In the genomic region with DNA sequence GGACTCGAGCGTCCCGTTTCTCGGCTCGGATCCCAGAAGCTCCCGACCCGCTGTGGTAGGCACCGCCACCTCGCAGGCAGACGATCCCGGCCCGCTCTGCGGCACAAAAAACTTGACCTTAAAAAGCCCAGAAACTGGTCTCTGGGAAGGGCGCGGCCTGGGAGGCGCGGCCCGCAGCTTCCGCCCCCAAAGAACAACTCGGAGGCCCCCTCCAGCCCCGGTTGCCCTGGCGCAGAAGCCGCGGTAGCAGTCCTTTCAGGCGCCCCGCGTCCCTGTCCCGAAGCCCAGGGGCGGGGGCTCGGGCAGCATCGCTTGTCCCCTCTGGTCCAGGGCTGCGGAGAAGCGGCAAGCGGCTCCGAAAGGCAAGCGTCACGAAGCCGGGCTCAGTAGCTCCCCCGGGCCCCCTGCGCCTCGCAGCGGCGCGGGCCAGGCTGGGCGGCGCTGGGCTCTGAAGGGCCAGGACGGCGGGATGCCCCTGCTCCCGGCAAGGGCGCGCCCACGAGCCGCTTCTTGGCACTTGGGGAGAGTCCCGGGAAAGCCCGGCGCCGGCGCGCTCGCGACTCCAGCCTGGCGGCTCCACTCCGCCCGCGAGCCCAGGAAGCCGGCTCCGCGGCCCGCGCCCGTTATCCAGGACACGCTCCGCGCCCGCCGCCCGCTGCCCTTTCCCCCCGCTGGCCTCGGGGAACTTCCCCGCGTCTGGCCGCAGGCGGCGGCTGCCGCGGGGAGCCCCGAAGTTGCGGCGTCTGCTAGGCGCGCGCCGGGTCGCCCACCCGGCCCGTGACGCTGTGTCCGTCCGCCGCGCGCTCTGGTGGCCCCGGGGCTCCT, we compare ENCODE assay signal across 8 cellular contexts. TPM values are rescaled to one million over a fixed set of nuclear protein-coding genes. Genes with fewer than 3 reads are reported as not detected.
DNase-seq lines count a peak whose midpoint lies in the region; ATAC-seq, FAIRE-seq and TF ChIP-seq lines count a peak whose summit lies in the region.

Gene GCNT4, minus strand, starts transcription at position 98 of the 825 bp plus-strand sequence. CDS start 22,521 bp downstream, outside the sequence.

- H3K27ac ChIP-seq in DND-41 (ENCODE audit: low read length) = peak within 1 kb of the TSS; percentile 30; the same call in 1 of the 2 replicates
- H3K27ac ChIP-seq in HUES48 (ENCODE audit: low read depth, low read length) = peak within 1 kb of the TSS; percentile 71
- no peak within 1 kb of the TSS for H3K27ac ChIP-seq in endothelial cell of umbilical vein (ENCODE audit: insufficient read depth, low read depth, low read length)
- H3K27ac ChIP-seq in substantia nigra (ENCODE audit: low read depth, low read length, poor library complexity, severe bottlenecking) = peak within 1 kb of the TSS; percentile 26
- no peak within 1 kb of the TSS for H3K27ac ChIP-seq in Karpas-422 (ENCODE audit: low read length)

- peaks cover 4% of the 10 kb centered on the region; the same call in 1 of the 2 replicates for H4K20me1 ChIP-seq in DND-41 (ENCODE audit: insufficient read depth, low read length)
- no peaks in the 10 kb centered on the region for H4K20me1 ChIP-seq in endothelial cell of umbilical vein (replicated peaks; ENCODE audit: control insufficient read depth, extremely low read depth, insufficient read depth, low read length)
- H4K20me1 ChIP-seq in Karpas-422 (ENCODE audit: insufficient read depth, low read depth, low read length) = no peaks in the 10 kb centered on the region

- H3K4me1 ChIP-seq in DND-41 (ENCODE audit: insufficient read depth, low read length) = peaks cover 30% of the 10 kb centered on the region
- peaks cover 53% of the 10 kb centered on the region for H3K4me1 ChIP-seq in HUES48 (ENCODE audit: control insufficient read depth, insufficient read depth, low read length)
- peaks cover 14% of the 10 kb centered on the region for H3K4me1 ChIP-seq in endothelial cell of umbilical vein (ENCODE audit: control insufficient read depth, extremely low read depth, insufficient read depth, low read length)
- H3K4me1 ChIP-seq in mononuclear cell (ENCODE audit: insufficient read depth, low read length) = peaks cover 36% of the 10 kb centered on the region
- no peaks in the 10 kb centered on the region for H3K4me1 ChIP-seq in Karpas-422 (ENCODE audit: low read length)

- H3K9ac ChIP-seq in DND-41 (ENCODE audit: low read depth, low read length) (peak within 1 kb of the TSS; percentile 59), HUES48 (ENCODE audit: low read depth, low read length) (peak within 1 kb of the TSS; percentile 84), endothelial cell of umbilical vein (replicated peaks; ENCODE audit: extremely low read depth, insufficient read depth, low read length) (peak within 1 kb of the TSS; percentile 38), Karpas-422 (ENCODE audit: low read length) (no peak within 1 kb of the TSS)

- no peaks in the 10 kb centered on the region for H3K9me1 ChIP-seq in endothelial cell of umbilical vein (replicated peaks; ENCODE audit: control insufficient read depth, extremely low read depth, insufficient read depth, low read length)

- peak within 1 kb of the TSS; percentile 95 for H3K27ac Mint-ChIP-seq in activated CD4-positive, alpha-beta memory T cell treated with anti-CD3 and anti-CD28 coated beads for 36 hours

- peaks cover 3% of the 10 kb centered on the region for H3K36me3 Mint-ChIP-seq in activated CD4-positive, alpha-beta memory T cell treated with anti-CD3 and anti-CD28 coated beads for 36 hours

- peak; percentile 37 for DNase-seq in DND-41
- peak; percentile 63 for DNase-seq in activated CD4-positive, alpha-beta memory T cell treated with anti-CD3 and anti-CD28 coated beads for 36 hours
- peak; percentile 13 for DNase-seq in endothelial cell of umbilical vein (ENCODE audit: low read depth, low spot score)
- peak in 13 of 49 donors; percentile 9 to 39 (median 19) for DNase-seq in substantia nigra (lab: John Stamatoyannopoulos, UW)
- no peak for DNase-seq in NCI-H510A (lab: John Stamatoyannopoulos, UW)
- no peak for DNase-seq in Karpas-422

- peak within 1 kb of the TSS; percentile 90 for H3K4me3 Mint-ChIP-seq in activated CD4-positive, alpha-beta memory T cell treated with anti-CD3 and anti-CD28 coated beads for 36 hours

- H3K9me3 Mint-ChIP-seq in activated CD4-positive, alpha-beta memory T cell treated with anti-CD3 and anti-CD28 coated beads for 36 hours = no peaks in the 10 kb centered on the region

- no peak for FAIRE-seq in endothelial cell of umbilical vein (lab: Jason Lieb, UNC)

- H3K9me3 ChIP-seq in DND-41 (ENCODE audit: insufficient read depth, low read length, severe bottlenecking) = no peaks in the 10 kb centered on the region
- H3K9me3 ChIP-seq in HUES48 (ENCODE audit: control insufficient read depth, insufficient read depth, low read length) = no peaks in the 10 kb centered on the region
- no peaks in the 10 kb centered on the region for H3K9me3 ChIP-seq in endothelial cell of umbilical vein (replicated peaks; ENCODE audit: control insufficient read depth, insufficient read depth, low read length)
- H3K9me3 ChIP-seq in mononuclear cell (ENCODE audit: low read depth, low read length) = no peaks in the 10 kb centered on the region
- H3K9me3 ChIP-seq in Karpas-422 (ENCODE audit: low read length) = no peaks in the 10 kb centered on the region

- peak within 1 kb of the TSS; percentile 73 for H2AFZ ChIP-seq in DND-41 (ENCODE audit: low read depth, low read length)
- H2AFZ ChIP-seq in endothelial cell of umbilical vein (ENCODE audit: low read depth, low read length) = peak within 1 kb of the TSS; percentile 95
- H2AFZ ChIP-seq in Karpas-422 (ENCODE audit: low read length) = no peak within 1 kb of the TSS

- peak; percentile 41 for ATAC-seq in DND-41 (ENCODE audit: insufficient read depth, low read depth)

- dilution Hi-C loops in endothelial cell of umbilical vein (cut with MboI; ENCODE audit: extremely low pct_ligation_motif_present, low sequenced_read_pairs) = no loop called here

- H3K9me2 ChIP-seq in Karpas-422 (replicated peaks; ENCODE audit: insufficient read depth, low read length) = no peaks in the 10 kb centered on the region

- TF ChIP-seq CTCF in DND-41 (IDR thresholded peaks at IDR 0.05; ENCODE audit: borderline replicate concordance, extremely low read depth, low read length, poor library complexity, severe bottlenecking) = no peak
- no peak for TF ChIP-seq CTCF in endothelial cell of umbilical vein (IDR thresholded peaks at IDR 0.05; ENCODE audit: extremely low read depth in 1 of 2, insufficient read depth in 1 of 2, low read depth in 1 of 2, low read length in 2 of 2)

- peaks cover 4% of the 10 kb centered on the region for H3K27me3 Mint-ChIP-seq in activated CD4-positive, alpha-beta memory T cell treated with anti-CD3 and anti-CD28 coated beads for 36 hours

- intact Hi-C loops in activated CD4-positive, alpha-beta memory T cell treated with anti-CD3 and anti-CD28 coated beads for 36 hours (cut with micrococcal nuclease) = loop anchor here (1.0 to 10.0 kb wide), 9 partner anchors 45 to 1492 kb away; partner anchors contain the start of genes CERT1, FAM169A, IQGAP2 and POLK
- intact Hi-C loops in endothelial cell of umbilical vein (cut with micrococcal nuclease) = loop anchor here (1.0 to 10.0 kb wide), 8 partner anchors 27 to 1125 kb away; partner anchors contain the start of genes ANKRD31, CERT1, POC5 and POLK

- no peaks in the 10 kb centered on the region for H3K36me3 ChIP-seq in DND-41 (ENCODE audit: insufficient read depth, low read length)
- no peaks in the 10 kb centered on the region for H3K36me3 ChIP-seq in HUES48 (ENCODE audit: control insufficient read depth, insufficient read depth, low read length)
- no peaks in the 10 kb centered on the region for H3K36me3 ChIP-seq in endothelial cell of umbilical vein (ENCODE audit: control insufficient read depth in 2 of 2, extremely low read depth in 1 of 2, insufficient read depth in 2 of 2, low read length in 2 of 2)
- H3K36me3 ChIP-seq in Karpas-422 (ENCODE audit: insufficient read depth, low read length) = no peaks in the 10 kb centered on the region

- H3K4me3 ChIP-seq in DND-41 (ENCODE audit: low read depth in 1 of 2, low read length in 2 of 2) = peak within 1 kb of the TSS; percentile 37 to 67; a peak in 3 of 4 replicates
- peak within 1 kb of the TSS; percentile 70 for H3K4me3 ChIP-seq in HUES48 (ENCODE audit: low read depth, low read length)
- peak within 1 kb of the TSS; percentile 28 to 51 (median 48) for H3K4me3 ChIP-seq in endothelial cell of umbilical vein (replicated peaks in 1 of 3; ENCODE audit: insufficient read depth in 1 of 3, low read depth in 1 of 3, low read length in 3 of 3)
- peak within 1 kb of the TSS; percentile 59 for H3K4me3 ChIP-seq in mononuclear cell (ENCODE audit: low read length)
- no peak within 1 kb of the TSS for H3K4me3 ChIP-seq in Karpas-422 (ENCODE audit: low read length)

- H3K27me3 ChIP-seq in DND-41 (ENCODE audit: insufficient read depth, low read length, poor library complexity) = peaks cover 59% of the 10 kb centered on the region
- peaks cover 45% of the 10 kb centered on the region for H3K27me3 ChIP-seq in HUES48 (ENCODE audit: control insufficient read depth, insufficient read depth, low read length)
- H3K27me3 ChIP-seq in endothelial cell of umbilical vein (ENCODE audit: control insufficient read depth in 2 of 2, insufficient read depth in 2 of 2, low read length in 2 of 2) = peaks cover 0 to 3% of the 10 kb centered on the region in 2 experiments
- peaks cover 47% of the 10 kb centered on the region for H3K27me3 ChIP-seq in mononuclear cell (ENCODE audit: insufficient read depth, low read length)
- no peaks in the 10 kb centered on the region for H3K27me3 ChIP-seq in Karpas-422 (ENCODE audit: low read length)

- H3K4me2 ChIP-seq in DND-41 (ENCODE audit: insufficient read depth, low read length) (peak within 1 kb of the TSS; percentile 72), endothelial cell of umbilical vein (ENCODE audit: insufficient read depth, low read length) (peak within 1 kb of the TSS; percentile 56), Karpas-422 (ENCODE audit: low read depth, low read length, poor library complexity, severe bottlenecking) (no peak within 1 kb of the TSS)

- no peak for TF ChIP-seq POLR2A in endothelial cell of umbilical vein (IDR thresholded peaks at IDR 0.05; ENCODE audit: low read depth, low read length)

- no TSS peak for BruUV-seq in endothelial cell of umbilical vein (replicated peaks; lab: Mats Ljungman, UMichigan)

- H3K79me2 ChIP-seq in DND-41 (ENCODE audit: insufficient read depth, low read length) (no peaks in the 10 kb centered on the region), endothelial cell of umbilical vein (ENCODE audit: control insufficient read depth, insufficient read depth, low read length) (no peaks in the 10 kb centered on the region), Karpas-422 (ENCODE audit: low read length) (no peaks in the 10 kb centered on the region)

- CTCF ChIA-PET in activated CD4-positive, alpha-beta memory T cell treated with anti-CD3 and anti-CD28 coated beads for 36 hours (lab: Charles Lee) = interaction anchor here (0.6 to 1.6 kb wide), 6 partner anchors 22 to 313 kb away, joined by 3 to 9 read pairs (median 4); partner anchors contain the start of genes ANKRD31 and HMGCR
- CTCF ChIA-PET in endothelial cell of umbilical vein (lab: Charles Lee) = interaction anchor here (1.0 to 1.8 kb wide), 3 partner anchors 25 to 1204 kb away, joined by 3 to 5 read pairs (median 3); partner anchors contain the start of gene ANKRD31

- H3K4me1 Mint-ChIP-seq in activated CD4-positive, alpha-beta memory T cell treated with anti-CD3 and anti-CD28 coated beads for 36 hours (ENCODE audit: low read depth) = peaks cover 81% of the 10 kb centered on the region

- POLR2A ChIA-PET in activated CD4-positive, alpha-beta memory T cell treated with anti-CD3 and anti-CD28 coated beads for 36 hours (lab: Charles Lee) = interaction anchor here (1.4 to 2.5 kb wide), 4 partner anchors 36 to 284 kb away, joined by 3 to 16 read pairs (median 8); partner anchors contain the start of genes ANKRD31 and HMGCR
- POLR2A ChIA-PET in endothelial cell of umbilical vein (lab: Charles Lee) = no interaction called here

RNA-seq across cellular contexts. Expression of gene GCNT4, which starts in this region (rescaled TPM):
- total RNA-seq in activated CD4-positive, alpha-beta memory T cell treated with anti-CD3 and anti-CD28 coated beads for 36 hours = 1 to 10 TPM; 2.4 TPM
- total RNA-seq in endothelial cell of umbilical vein = not detected in 2 replicates
- not detected in 2 replicates for polyA plus RNA-seq in endothelial cell of umbilical vein
- polyA plus RNA-seq in endothelial cell of umbilical vein (2011; cell fraction: cytosol; rRNA removed) = not detected in 2 replicates
- not detected in 2 replicates for polyA plus RNA-seq in endothelial cell of umbilical vein (2011; cell fraction: nucleus; rRNA removed)
- not detected in 2 replicates for polyA plus RNA-seq in endothelial cell of umbilical vein (2012)
- polyA minus RNA-seq in endothelial cell of umbilical vein = not detected in 2 replicates
- polyA minus RNA-seq in endothelial cell of umbilical vein (2011; cell fraction: cytosol; rRNA and poly(A)+ RNA removed) = not detected
- polyA minus RNA-seq in endothelial cell of umbilical vein (2011; cell fraction: nucleus; rRNA and poly(A)+ RNA removed) = not detected in 2 replicates
- total RNA-seq in mononuclear cell = 10.8 TPM
- total RNA-seq in Karpas-422 (2014; rRNA removed; shearing (Covaris generic); ENCODE audit: low replicate concordance) = not detected in 2 replicates

Comparison
In these comparisons a context has a peak if more than half of its experiments do, and no peak if none do; other contexts are left out.
1. Peak in DNase-seq, H3K4me3 ChIP-seq, H3K9ac ChIP-seq and H3K4me2 ChIP-seq in endothelial cell of umbilical vein; RNA of the gene not detected or under 1 TPM.
2. DNase-seq: peak in DND-41 (single experiment) and activated CD4-positive, alpha-beta memory T cell treated with anti-CD3 and anti-CD28 coated beads for 36 hours (single experiment); none in NCI-H510A (single experiment) and Karpas-422 (single experiment).
3. H3K27ac ChIP-seq: peak in DND-41 (single experiment), HUES48 (single experiment) and substantia nigra (single experiment); none in endothelial cell of umbilical vein (single experiment) and Karpas-422 (single experiment).